In the genomic region with DNA sequence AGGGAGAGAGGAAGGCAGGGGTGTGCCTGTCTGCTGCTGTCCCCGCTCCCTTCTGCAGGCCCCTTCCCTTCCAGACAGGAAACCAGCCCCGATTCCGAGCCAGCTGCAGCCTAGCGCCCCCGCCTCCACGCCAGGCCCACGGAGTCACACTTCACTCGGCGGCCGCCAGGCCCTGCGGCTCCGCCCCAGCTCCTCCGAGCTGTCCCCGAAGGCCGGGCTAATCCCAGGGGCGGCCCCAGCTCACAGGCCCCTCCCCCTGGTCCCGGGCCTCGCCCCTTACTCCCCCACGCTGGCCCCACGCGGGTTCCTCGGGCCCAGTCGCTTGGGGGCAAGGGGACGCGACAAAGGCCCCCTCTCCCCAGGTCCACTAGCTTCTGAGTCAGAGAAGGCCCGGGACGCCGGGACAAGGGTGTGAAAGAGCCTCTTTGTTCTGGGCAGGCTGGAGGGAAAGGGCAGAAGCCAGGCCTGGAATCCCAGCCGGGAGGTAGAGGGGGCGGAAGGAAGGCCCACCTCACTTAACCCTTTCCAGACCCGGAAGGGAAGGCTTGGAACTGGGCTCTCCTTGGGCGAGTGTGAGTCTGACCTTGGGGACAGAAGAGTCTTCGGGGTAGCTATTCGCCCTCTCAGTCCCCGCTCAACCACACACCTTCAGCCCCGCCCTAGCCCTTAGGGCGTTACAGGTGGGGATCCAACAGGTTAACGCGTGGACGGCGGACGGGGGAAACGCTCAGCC, we compare ENCODE assay signal across 8 cellular contexts. TPM values are rescaled to one million over a fixed set of nuclear protein-coding genes. Genes with fewer than 3 reads are reported as not detected.
DNase-seq lines count a peak whose midpoint lies in the region; ATAC-seq, FAIRE-seq and TF ChIP-seq lines count a peak whose summit lies in the region.

No MANE protein-coding gene starts in this region.

- H3K27ac ChIP-seq in CD4-positive, CD25-positive, alpha-beta regulatory T cell (ENCODE audit: insufficient read depth, low read length, poor library complexity, severe bottlenecking): no peak overlapping the region
- H3K27ac ChIP-seq in endothelial cell of umbilical vein (ENCODE audit: insufficient read depth, low read depth, low read length) (no peak overlapping the region), mesendoderm (ENCODE audit: low read depth, low read length) (peak overlapping the region; percentile 88)

- H2AFZ ChIP-seq in endothelial cell of umbilical vein (ENCODE audit: low read depth, low read length): peak overlapping the region; percentile 38

- no peaks in the 10 kb centered on the region for H3K9me3 Mint-ChIP-seq in CD4-positive, CD25-positive, alpha-beta regulatory T cell
- H3K9me3 Mint-ChIP-seq in stimulated activated naive CD8-positive, alpha-beta T cell treated with anti-CD3 and anti-CD28 coated beads, Interleukin-15, amount 100 ng/mL, for 72 hours: no peaks in the 10 kb centered on the region

- H4K8ac ChIP-seq in mesendoderm (ENCODE audit: low read depth, low read length): no peak overlapping the region

- peak overlapping the region; percentile 59 for H3K23ac ChIP-seq in mesendoderm (ENCODE audit: low read length)

- H3K4me1 Mint-ChIP-seq in CD4-positive, CD25-positive, alpha-beta regulatory T cell: peaks cover 0 to 16% (median 3%) of the 10 kb centered on the region in 4 donors
- peaks cover 31% of the 10 kb centered on the region for H3K4me1 Mint-ChIP-seq in stimulated activated naive CD8-positive, alpha-beta T cell treated with anti-CD3 and anti-CD28 coated beads, Interleukin-15, amount 100 ng/mL, for 72 hours

- no peak overlapping the region for H2BK120ac ChIP-seq in mesendoderm (ENCODE audit: low read depth, low read length)

- H3K36me3 ChIP-seq in CD4-positive, CD25-positive, alpha-beta regulatory T cell (ENCODE audit: control insufficient read depth, insufficient read depth, low read length): no peaks in the 10 kb centered on the region
- H3K36me3 ChIP-seq in endothelial cell of umbilical vein (ENCODE audit: control insufficient read depth in 2 of 2, extremely low read depth in 1 of 2, insufficient read depth in 2 of 2, low read length in 2 of 2): no peaks in the 10 kb centered on the region
- no peaks in the 10 kb centered on the region for H3K36me3 ChIP-seq in mesendoderm (ENCODE audit: control insufficient read depth, insufficient read depth, low read length)

- no peak overlapping the region for H3K4me3 ChIP-seq in CD4-positive, CD25-positive, alpha-beta regulatory T cell (ENCODE audit: low read depth, low read length)
- peak overlapping the region in 2 of 3 experiments; percentile 47 to 56 for H3K4me3 ChIP-seq in endothelial cell of umbilical vein (replicated peaks in 1 of 3; ENCODE audit: insufficient read depth in 1 of 3, low read depth in 1 of 3, low read length in 3 of 3)
- H3K4me3 ChIP-seq in mesendoderm (ENCODE audit: low read length): peak overlapping the region; percentile 87

- peak overlapping the region; percentile 48 for H3K4me2 ChIP-seq in endothelial cell of umbilical vein (ENCODE audit: insufficient read depth, low read length)
- peak overlapping the region; percentile 82 for H3K4me2 ChIP-seq in mesendoderm (ENCODE audit: low read length)

- H3K9ac ChIP-seq in endothelial cell of umbilical vein (replicated peaks; ENCODE audit: extremely low read depth, insufficient read depth, low read length) (peak overlapping the region; percentile 52), mesendoderm (ENCODE audit: low read length) (peak overlapping the region; percentile 96)

- POLR2A ChIA-PET in endothelial cell of umbilical vein (lab: Charles Lee): interaction anchor here (0.9 to 1.0 kb wide), 3 partner anchors 14 to 18 kb away, joined by 3 read pairs; partner anchors contain the start of genes INO80B and WBP1

- TF ChIP-seq POLR2A in endothelial cell of umbilical vein (IDR thresholded peaks at IDR 0.05; ENCODE audit: low read depth, low read length): peak; percentile 58

- no peak overlapping the region for H2BK15ac ChIP-seq in mesendoderm (replicated peaks; ENCODE audit: low read depth)

- TF ChIP-seq CTCF in endothelial cell of umbilical vein (IDR thresholded peaks at IDR 0.05; ENCODE audit: extremely low read depth in 1 of 2, insufficient read depth in 1 of 2, low read depth in 1 of 2, low read length in 2 of 2): peak; percentile 5 to 41

- H3K27me3 Mint-ChIP-seq in CD4-positive, CD25-positive, alpha-beta regulatory T cell: peaks cover 51% of the 10 kb centered on the region
- H3K27me3 Mint-ChIP-seq in stimulated activated naive CD8-positive, alpha-beta T cell treated with anti-CD3 and anti-CD28 coated beads, Interleukin-15, amount 100 ng/mL, for 72 hours: peaks cover 68% of the 10 kb centered on the region

- H3K4me3 Mint-ChIP-seq in CD4-positive, CD25-positive, alpha-beta regulatory T cell: peak overlapping the region; percentile 33 to 76 (median 46)
- peak overlapping the region; percentile 80 to 83 for H3K4me3 Mint-ChIP-seq in stimulated activated naive CD8-positive, alpha-beta T cell treated with anti-CD3 and anti-CD28 coated beads, Interleukin-15, amount 100 ng/mL, for 72 hours

- no peaks in the 10 kb centered on the region for H3K36me3 Mint-ChIP-seq in CD4-positive, CD25-positive, alpha-beta regulatory T cell

- peaks cover 20% of the 10 kb centered on the region for H3K4me1 ChIP-seq in CD4-positive, CD25-positive, alpha-beta regulatory T cell (ENCODE audit: control insufficient read depth, insufficient read depth, low read length, poor library complexity, severe bottlenecking)
- peaks cover 27% of the 10 kb centered on the region for H3K4me1 ChIP-seq in endothelial cell of umbilical vein (ENCODE audit: control insufficient read depth, extremely low read depth, insufficient read depth, low read length)
- H3K4me1 ChIP-seq in mesendoderm (ENCODE audit: control insufficient read depth, low read depth, low read length): peaks cover 18% of the 10 kb centered on the region

- no peaks in the 10 kb centered on the region for H3K9me1 ChIP-seq in endothelial cell of umbilical vein (replicated peaks; ENCODE audit: control insufficient read depth, extremely low read depth, insufficient read depth, low read length)

- peak overlapping the region; percentile 99 for H3K56ac ChIP-seq in mesendoderm (ENCODE audit: low read length)

- peak overlapping the region; percentile 88 for H3K18ac ChIP-seq in mesendoderm (ENCODE audit: low read length)

- intact Hi-C loops in endothelial cell of umbilical vein (cut with micrococcal nuclease): loop anchor here (1.0 kb wide), 2 partner anchors 14 to 19 kb away; partner anchors contain the start of genes C2orf81 and WDR54

- CTCF ChIA-PET in endothelial cell of umbilical vein (lab: Charles Lee): interaction anchor here (0.9 to 2.3 kb wide), 11 partner anchors 9 to 617 kb away, joined by 3 to 14 read pairs (median 3); partner anchors contain the start of genes INO80B and WBP1

- H3K79me1 ChIP-seq in mesendoderm (ENCODE audit: low read length): peaks cover 34% of the 10 kb centered on the region

- WGBS in mesendoderm (ENCODE audit: extremely low coverage, insufficient coverage, low lambda C conversion rate): no CpG with 5 or more reads among the region's 43 CpGs

- no peaks in the 10 kb centered on the region for H4K20me1 ChIP-seq in endothelial cell of umbilical vein (replicated peaks; ENCODE audit: control insufficient read depth, extremely low read depth, insufficient read depth, low read length)

- peak; percentile 56 to 65 for ATAC-seq in CD4-positive, CD25-positive, alpha-beta regulatory T cell (ENCODE audit: low read depth in 2 of 2)
- peak; percentile 83 for ATAC-seq in GM18907 (IDR thresholded peaks at IDR 0.05; ENCODE audit: unreplicated experiment)
- peak; percentile 57 for ATAC-seq in HG03060 (IDR thresholded peaks at IDR 0.05; ENCODE audit: low read depth, unreplicated experiment)
- ATAC-seq in stimulated activated naive CD8-positive, alpha-beta T cell treated with anti-CD3 and anti-CD28 coated beads, Interleukin-15, amount 100 ng/mL, for 72 hours: peak; percentile 90

- peak overlapping the region; percentile 82 for H2BK5ac ChIP-seq in mesendoderm (ENCODE audit: low read length)

- peak; percentile 94 for FAIRE-seq in endothelial cell of umbilical vein (lab: Jason Lieb, UNC)

- H3K27ac Mint-ChIP-seq in CD4-positive, CD25-positive, alpha-beta regulatory T cell: no peak overlapping the region
- peak overlapping the region in 1 of 2 donors; percentile 81 for H3K27ac Mint-ChIP-seq in stimulated activated naive CD8-positive, alpha-beta T cell treated with anti-CD3 and anti-CD28 coated beads, Interleukin-15, amount 100 ng/mL, for 72 hours

- H3K4ac ChIP-seq in mesendoderm (ENCODE audit: low read depth, low read length): peak overlapping the region; percentile 81

- peak in 1 of 3 donors; percentile 58 for DNase-seq in CD4-positive, CD25-positive, alpha-beta regulatory T cell
- DNase-seq in NCI-H2196 (lab: John Stamatoyannopoulos, UW; ENCODE audit: unreplicated experiment): peak; percentile 70
- peak; percentile 21 for DNase-seq in activated CD4-positive, alpha-beta T cell treated with anti-CD3 and anti-CD28 coated beads, Interleukin-2, amount 50 U/mL, for 1 hour
- DNase-seq in endothelial cell of umbilical vein (ENCODE audit: low read depth, low spot score): peak; percentile 89
- DNase-seq in mesendoderm: peak; percentile 96
- peak; percentile 53 to 71 for DNase-seq in stimulated activated naive CD8-positive, alpha-beta T cell treated with anti-CD3 and anti-CD28 coated beads, Interleukin-15, amount 100 ng/mL, for 72 hours

- H3K27me3 ChIP-seq in CD4-positive, CD25-positive, alpha-beta regulatory T cell (ENCODE audit: control insufficient read depth, insufficient read depth, low read length): peaks cover 15% of the 10 kb centered on the region
- H3K27me3 ChIP-seq in endothelial cell of umbilical vein (ENCODE audit: control insufficient read depth in 2 of 2, insufficient read depth in 2 of 2, low read length in 2 of 2): peaks cover 18 to 32% of the 10 kb centered on the region in 2 experiments
- no peaks in the 10 kb centered on the region for H3K27me3 ChIP-seq in mesendoderm (ENCODE audit: insufficient read depth, low read length, poor library complexity)

- no TSS peak for BruUV-seq in endothelial cell of umbilical vein (replicated peaks; lab: Mats Ljungman, UMichigan)

- no peaks in the 10 kb centered on the region for H3K9me3 ChIP-seq in CD4-positive, CD25-positive, alpha-beta regulatory T cell (ENCODE audit: control insufficient read depth in 2 of 2, low read length in 2 of 2)
- no peaks in the 10 kb centered on the region for H3K9me3 ChIP-seq in endothelial cell of umbilical vein (replicated peaks; ENCODE audit: control insufficient read depth, insufficient read depth, low read length)

- dilution Hi-C loops in endothelial cell of umbilical vein (cut with MboI; ENCODE audit: extremely low pct_ligation_motif_present, low sequenced_read_pairs): no loop called here

- no peak overlapping the region for H4K5ac ChIP-seq in mesendoderm (ENCODE audit: low read length)

- H2AK5ac ChIP-seq in mesendoderm (ENCODE audit: low read length): no peak overlapping the region

- H3K79me2 ChIP-seq in endothelial cell of umbilical vein (ENCODE audit: control insufficient read depth, insufficient read depth, low read length) (no peaks in the 10 kb centered on the region), mesendoderm (ENCODE audit: control insufficient read depth, insufficient read depth, low read length) (peaks cover 49% of the 10 kb centered on the region)

RNA-seq across cellular contexts. Expression of gene RTKN, which starts 1.2 kb away (rescaled TPM):
- 0.39 TPM for total RNA-seq in CD4-positive, CD25-positive, alpha-beta regulatory T cell
- polyA plus RNA-seq in CD4-positive, CD25-positive, alpha-beta regulatory T cell: under 1 TPM in 2 of 4 donors, not detected in 2; 0.34 TPM
- total RNA-seq in endothelial cell of umbilical vein: 19.8 and 20.0 TPM in 2 replicates
- 20.7 and 27.5 TPM in 2 replicates for polyA plus RNA-seq in endothelial cell of umbilical vein
- 11.3 and 13.3 TPM in 2 replicates for polyA plus RNA-seq in endothelial cell of umbilical vein (2011; cell fraction: cytosol; rRNA removed)
- 51.6 and 64.1 TPM in 2 replicates for polyA plus RNA-seq in endothelial cell of umbilical vein (2011; cell fraction: nucleus; rRNA removed)
- 7.1 and 11.5 TPM in 2 replicates for polyA plus RNA-seq in endothelial cell of umbilical vein (2012)
- 28.3 and 29.1 TPM in 2 replicates for polyA minus RNA-seq in endothelial cell of umbilical vein
- 4.0 TPM for polyA minus RNA-seq in endothelial cell of umbilical vein (2011; cell fraction: cytosol; rRNA and poly(A)+ RNA removed)
- 14.6 and 21.6 TPM in 2 replicates for polyA minus RNA-seq in endothelial cell of umbilical vein (2011; cell fraction: nucleus; rRNA and poly(A)+ RNA removed)
- 32.8 TPM for polyA plus RNA-seq in mesendoderm (2013, experiment 1 of 2)
- 32.7 TPM for polyA plus RNA-seq in mesendoderm (2013, experiment 2 of 2)

RNA-seq across cellular contexts. Expression of gene INO80B, which starts 14.3 kb away (rescaled TPM):
- 62.6 TPM for total RNA-seq in CD4-positive, CD25-positive, alpha-beta regulatory T cell
- 1 to 10 TPM; 5.0 to 9.3 (median 5.7) TPM for polyA plus RNA-seq in CD4-positive, CD25-positive, alpha-beta regulatory T cell
- 24.2 and 28.1 TPM in 2 replicates for total RNA-seq in endothelial cell of umbilical vein
- polyA plus RNA-seq in endothelial cell of umbilical vein: 14.1 and 15.1 TPM in 2 replicates
- polyA plus RNA-seq in endothelial cell of umbilical vein (2011; cell fraction: cytosol; rRNA removed): 11.3 and 12.3 TPM in 2 replicates
- polyA plus RNA-seq in endothelial cell of umbilical vein (2011; cell fraction: nucleus; rRNA removed): 81.4 and 115 TPM in 2 replicates
- 22.6 and 30.5 TPM in 2 replicates for polyA plus RNA-seq in endothelial cell of umbilical vein (2012)
- polyA minus RNA-seq in endothelial cell of umbilical vein: 4.9 and 9.0 TPM in 2 replicates
- polyA minus RNA-seq in endothelial cell of umbilical vein (2011; cell fraction: cytosol; rRNA and poly(A)+ RNA removed): 4.9 TPM
- 9.3 and 15.2 TPM in 2 replicates for polyA minus RNA-seq in endothelial cell of umbilical vein (2011; cell fraction: nucleus; rRNA and poly(A)+ RNA removed)
- polyA plus RNA-seq in mesendoderm (2013, experiment 1 of 2): 11.3 TPM
- polyA plus RNA-seq in mesendoderm (2013, experiment 2 of 2): 11.5 TPM

RNA-seq across cellular contexts. Expression of gene WBP1, which starts 17.7 kb away (rescaled TPM):
- total RNA-seq in CD4-positive, CD25-positive, alpha-beta regulatory T cell: 79.5 TPM
- 10 to 100 TPM; 33.5 to 46.7 (median 37.2) TPM for polyA plus RNA-seq in CD4-positive, CD25-positive, alpha-beta regulatory T cell
- 44.5 and 50.5 TPM in 2 replicates for total RNA-seq in endothelial cell of umbilical vein
- 209 and 241 TPM in 2 replicates for polyA plus RNA-seq in endothelial cell of umbilical vein
- polyA plus RNA-seq in endothelial cell of umbilical vein (2011; cell fraction: cytosol; rRNA removed): 78.7 and 98.5 TPM in 2 replicates
- polyA plus RNA-seq in endothelial cell of umbilical vein (2011; cell fraction: nucleus; rRNA removed): 387 and 441 TPM in 2 replicates
- polyA plus RNA-seq in endothelial cell of umbilical vein (2012): 46.1 and 63.9 TPM in 2 replicates
- polyA minus RNA-seq in endothelial cell of umbilical vein: 61.2 and 74.1 TPM in 2 replicates
- 6.1 TPM for polyA minus RNA-seq in endothelial cell of umbilical vein (2011; cell fraction: cytosol; rRNA and poly(A)+ RNA removed)
- polyA minus RNA-seq in endothelial cell of umbilical vein (2011; cell fraction: nucleus; rRNA and poly(A)+ RNA removed): 35.9 and 40.9 TPM in 2 replicates
- polyA plus RNA-seq in mesendoderm (2013, experiment 1 of 2): 46.3 TPM
- polyA plus RNA-seq in mesendoderm (2013, experiment 2 of 2): 45.2 TPM

RNA-seq across cellular contexts. Expression of gene WDR54, which starts 19.0 kb away (rescaled TPM):
- total RNA-seq in CD4-positive, CD25-positive, alpha-beta regulatory T cell: 18.4 TPM
- polyA plus RNA-seq in CD4-positive, CD25-positive, alpha-beta regulatory T cell: 10 to 100 TPM; 49.4 to 84.3 (median 59.2) TPM
- 21.7 and 24.9 TPM in 2 replicates for total RNA-seq in endothelial cell of umbilical vein
- 46.3 and 53.0 TPM in 2 replicates for polyA plus RNA-seq in endothelial cell of umbilical vein
- polyA plus RNA-seq in endothelial cell of umbilical vein (2011; cell fraction: cytosol; rRNA removed): 32.1 and 36.6 TPM in 2 replicates
- 25.6 and 29.4 TPM in 2 replicates for polyA plus RNA-seq in endothelial cell of umbilical vein (2011; cell fraction: nucleus; rRNA removed)
- 18.2 and 22.5 TPM in 2 replicates for polyA plus RNA-seq in endothelial cell of umbilical vein (2012)
- 32.4 and 35.7 TPM in 2 replicates for polyA minus RNA-seq in endothelial cell of umbilical vein
- 58.5 TPM for polyA minus RNA-seq in endothelial cell of umbilical vein (2011; cell fraction: cytosol; rRNA and poly(A)+ RNA removed)
- polyA minus RNA-seq in endothelial cell of umbilical vein (2011; cell fraction: nucleus; rRNA and poly(A)+ RNA removed): 5.0 and 5.5 TPM in 2 replicates
- 10.1 TPM for polyA plus RNA-seq in mesendoderm (2013, experiment 1 of 2)
- polyA plus RNA-seq in mesendoderm (2013, experiment 2 of 2): 9.9 TPM

RNA-seq across cellular contexts. Expression of gene C2orf81, which starts 19.1 kb away (rescaled TPM):
- total RNA-seq in CD4-positive, CD25-positive, alpha-beta regulatory T cell: 1.1 TPM
- polyA plus RNA-seq in CD4-positive, CD25-positive, alpha-beta regulatory T cell: 1 to 10 TPM; 1.2 to 3.9 (median 2.3) TPM
- 0.51 and 0.71 TPM in 2 replicates for total RNA-seq in endothelial cell of umbilical vein
- polyA plus RNA-seq in endothelial cell of umbilical vein: 0.16 and 0.17 TPM in 2 replicates
- polyA plus RNA-seq in endothelial cell of umbilical vein (2011; cell fraction: cytosol; rRNA removed): 0.07 and 0.13 TPM in 2 replicates
- 0.17 TPM in 1 of 2 replicates, not detected in the other for polyA plus RNA-seq in endothelial cell of umbilical vein (2011; cell fraction: nucleus; rRNA removed)
- 0.12 and 0.40 TPM in 2 replicates for polyA plus RNA-seq in endothelial cell of umbilical vein (2012)
- polyA minus RNA-seq in endothelial cell of umbilical vein: not detected in 2 replicates
- polyA minus RNA-seq in endothelial cell of umbilical vein (2011; cell fraction: cytosol; rRNA and poly(A)+ RNA removed): 1.0 TPM
- polyA minus RNA-seq in endothelial cell of umbilical vein (2011; cell fraction: nucleus; rRNA and poly(A)+ RNA removed): not detected in 2 replicates
- 0.34 TPM for polyA plus RNA-seq in mesendoderm (2013, experiment 1 of 2)
- 0.56 TPM for polyA plus RNA-seq in mesendoderm (2013, experiment 2 of 2)

Comparison
In these comparisons a context has a peak if more than half of its experiments do, and no peak if none do; other contexts are left out.
1. RNA of gene RTKN, which starts 1.2 kb away (total RNA-seq): 19.8 to 20.0 TPM in endothelial cell of umbilical vein; 0.39 TPM in CD4-positive, CD25-positive, alpha-beta regulatory T cell (single experiment); every median in the first group is over 10 times any median in the second.
2. Peak in every context shown above with its lines, with median percentiles within 50 percentile points of each other: ATAC-seq.